In the genomic region with DNA sequence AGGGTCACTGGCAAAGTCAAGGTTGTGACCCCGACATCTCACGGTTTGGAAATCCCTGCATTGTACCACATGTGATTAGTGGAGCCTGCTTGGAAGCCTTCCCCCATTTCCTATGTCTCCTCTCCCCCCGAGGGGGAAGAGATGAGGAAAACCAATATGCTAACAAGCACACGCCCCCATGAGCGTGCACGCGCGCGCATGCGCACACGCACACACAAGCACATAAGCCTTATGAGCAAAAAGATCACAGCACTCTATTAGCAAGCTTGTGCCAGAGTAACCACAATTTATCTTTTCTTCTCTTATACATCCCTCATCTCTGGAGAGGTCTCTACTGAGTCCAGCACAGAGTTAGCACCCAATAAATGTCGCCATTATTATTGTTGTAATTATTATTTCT, we compare ENCODE assay signal across 25 cellular contexts.
"Had no signal": no experiment of that assay in that cellular context is flagged by ENCODE, and none has a peak within 500 bp of the region (broad histone marks: within the 10 kb centered on the region; RNA-seq: fewer than 3 reads in every experiment).

No MANE protein-coding gene starts in this region.

- H3K9me3 ChIP-seq: esophagus squamous epithelium, gastrocnemius medialis, heart right ventricle, left lung, lower lobe of right lung, mucosa of descending colon had no signal

- DNase-seq: dermis blood vessel endothelial cell; dorsolateral prefrontal cortex; effector CD4-positive, alpha-beta T cell; effector memory CD4-positive, alpha-beta T cell; erythroblast; esophagus squamous epithelium; foreskin fibroblast; foreskin melanocyte; gastrocnemius medialis; glutamatergic neuron; head of caudate nucleus; heart right ventricle; hippocampal formation; left cardiac atrium; left lung; left ventricle myocardium superior; lower lobe of right lung; mesenchymal stem cell; mucosa of descending colon had no signal

- H3K4me3 Mint-ChIP-seq: mesothelial cell of epicardium had no signal

- H3K27ac Mint-ChIP-seq: mesothelial cell of epicardium had no signal

- H3K27ac ChIP-seq: coronary artery, dorsolateral prefrontal cortex, epithelial cell of prostate, esophagus squamous epithelium, gastrocnemius medialis, heart right ventricle, left lung, lower lobe of right lung had no signal

- H3K27me3 ChIP-seq: esophagus squamous epithelium, gastrocnemius medialis, heart right ventricle, left lung had no signal

- H3K4me1 ChIP-seq: esophagus squamous epithelium, gastrocnemius medialis had no signal

- FAIRE-seq: endometrium, islet of Langerhans, keratinocyte had no signal

- H3K36me3 Mint-ChIP-seq: mesothelial cell of epicardium had no signal

- H3K36me3 ChIP-seq: esophagus squamous epithelium, gastrocnemius medialis, heart right ventricle, left lung, lower lobe of right lung had no signal

- H3K4me3 ChIP-seq: coronary artery, dorsolateral prefrontal cortex, esophagus squamous epithelium, gastrocnemius medialis, heart right ventricle, left lung, lower lobe of right lung, mucosa of descending colon had no signal
